ENCODE assay signal across 1 cellular context in genomic region chr4:108650212-108651067, GRCh38.
TF ChIP-seq lines count a peak whose summit lies in the region.

OSTC (plus strand) TSS chr4:108650599; CDS start chr4:108650656, 57 bp downstream.

TF ChIP-seq in HepG2, 621 proteins besides CTCF, POLR2A, EP300 and RAD21 (continued from another document and continues in another):
- TF ChIP-seq, protein P1, sequence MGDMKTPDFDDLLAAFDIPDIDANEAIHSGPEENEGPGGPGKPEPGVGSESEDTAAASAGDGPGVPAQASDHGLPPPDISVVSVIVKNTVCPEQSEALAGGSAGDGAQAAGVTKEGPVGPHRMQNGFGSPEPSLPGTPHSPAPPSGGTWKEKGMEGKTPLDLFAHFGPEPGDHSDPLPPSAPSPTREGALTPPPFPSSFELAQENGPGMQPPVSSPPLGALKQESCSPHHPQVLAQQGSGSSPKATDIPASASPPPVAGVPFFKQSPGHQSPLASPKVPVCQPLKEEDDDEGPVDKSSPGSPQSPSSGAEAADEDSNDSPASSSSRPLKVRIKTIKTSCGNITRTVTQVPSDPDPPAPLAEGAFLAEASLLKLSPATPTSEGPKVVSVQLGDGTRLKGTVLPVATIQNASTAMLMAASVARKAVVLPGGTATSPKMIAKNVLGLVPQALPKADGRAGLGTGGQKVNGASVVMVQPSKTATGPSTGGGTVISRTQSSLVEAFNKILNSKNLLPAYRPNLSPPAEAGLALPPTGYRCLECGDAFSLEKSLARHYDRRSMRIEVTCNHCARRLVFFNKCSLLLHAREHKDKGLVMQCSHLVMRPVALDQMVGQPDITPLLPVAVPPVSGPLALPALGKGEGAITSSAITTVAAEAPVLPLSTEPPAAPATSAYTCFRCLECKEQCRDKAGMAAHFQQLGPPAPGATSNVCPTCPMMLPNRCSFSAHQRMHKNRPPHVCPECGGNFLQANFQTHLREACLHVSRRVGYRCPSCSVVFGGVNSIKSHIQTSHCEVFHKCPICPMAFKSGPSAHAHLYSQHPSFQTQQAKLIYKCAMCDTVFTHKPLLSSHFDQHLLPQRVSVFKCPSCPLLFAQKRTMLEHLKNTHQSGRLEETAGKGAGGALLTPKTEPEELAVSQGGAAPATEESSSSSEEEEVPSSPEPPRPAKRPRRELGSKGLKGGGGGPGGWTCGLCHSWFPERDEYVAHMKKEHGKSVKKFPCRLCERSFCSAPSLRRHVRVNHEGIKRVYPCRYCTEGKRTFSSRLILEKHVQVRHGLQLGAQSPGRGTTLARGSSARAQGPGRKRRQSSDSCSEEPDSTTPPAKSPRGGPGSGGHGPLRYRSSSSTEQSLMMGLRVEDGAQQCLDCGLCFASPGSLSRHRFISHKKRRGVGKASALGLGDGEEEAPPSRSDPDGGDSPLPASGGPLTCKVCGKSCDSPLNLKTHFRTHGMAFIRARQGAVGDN (CRISPR knock-in tag; IDR thresholded peaks at IDR 0.05), result peak; percentile 81
- TF ChIP-seq ZNF615 (CRISPR knock-in tag; IDR thresholded peaks at IDR 0.05; ENCODE audit: borderline replicate concordance), result 0 out of 2 replicates have a peak, but pooled peaks have one; percentile 63
- no peak for TF ChIP-seq FOXA1 (IDR thresholded peaks at IDR 0.05)
- TF ChIP-seq FOXA1 (CRISPR knock-in tag; IDR thresholded peaks at IDR 0.05), result no peak
- no peak for TF ChIP-seq ZNF672 (CRISPR knock-in tag; IDR thresholded peaks at IDR 0.05)
- TF ChIP-seq ZNF646 (CRISPR knock-in tag; IDR thresholded peaks at IDR 0.05), result no peak
- no peak for TF ChIP-seq KLF13 (CRISPR knock-in tag; IDR thresholded peaks at IDR 0.05)
- TF ChIP-seq NR2F1 (CRISPR knock-in tag; IDR thresholded peaks at IDR 0.05), result 0 out of 4 replicates have a peak, but pooled peaks of 1 of the 2 experiments have one; percentile 45
- no peak for TF ChIP-seq ZNF333 (CRISPR knock-in tag; IDR thresholded peaks at IDR 0.05; ENCODE audit: borderline replicate concordance)
- TF ChIP-seq ZNF747 (CRISPR knock-in tag; IDR thresholded peaks at IDR 0.05; ENCODE audit: borderline replicate concordance), result 0 out of 2 replicates have a peak, but pooled peaks have one; percentile 73
- TF ChIP-seq, protein P2, sequence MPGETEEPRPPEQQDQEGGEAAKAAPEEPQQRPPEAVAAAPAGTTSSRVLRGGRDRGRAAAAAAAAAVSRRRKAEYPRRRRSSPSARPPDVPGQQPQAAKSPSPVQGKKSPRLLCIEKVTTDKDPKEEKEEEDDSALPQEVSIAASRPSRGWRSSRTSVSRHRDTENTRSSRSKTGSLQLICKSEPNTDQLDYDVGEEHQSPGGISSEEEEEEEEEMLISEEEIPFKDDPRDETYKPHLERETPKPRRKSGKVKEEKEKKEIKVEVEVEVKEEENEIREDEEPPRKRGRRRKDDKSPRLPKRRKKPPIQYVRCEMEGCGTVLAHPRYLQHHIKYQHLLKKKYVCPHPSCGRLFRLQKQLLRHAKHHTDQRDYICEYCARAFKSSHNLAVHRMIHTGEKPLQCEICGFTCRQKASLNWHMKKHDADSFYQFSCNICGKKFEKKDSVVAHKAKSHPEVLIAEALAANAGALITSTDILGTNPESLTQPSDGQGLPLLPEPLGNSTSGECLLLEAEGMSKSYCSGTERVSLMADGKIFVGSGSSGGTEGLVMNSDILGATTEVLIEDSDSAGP (CRISPR knock-in tag; IDR thresholded peaks at IDR 0.05; ENCODE audit: borderline replicate concordance), result peak; percentile 61; the same call in 1 of the 2 replicates
- peak; percentile 76 for TF ChIP-seq ZNF501 (CRISPR knock-in tag; IDR thresholded peaks at IDR 0.05)
- TF ChIP-seq PATZ1 (CRISPR knock-in tag; IDR thresholded peaks at IDR 0.05), result peak; percentile 15; the same call in 1 of the 2 replicates
- no peak for TF ChIP-seq ZNF780A (CRISPR knock-in tag; IDR thresholded peaks at IDR 0.05)
- no peak for TF ChIP-seq ZNF850 (CRISPR knock-in tag; conservative IDR thresholded peaks at IDR 0.05)
- no peak for TF ChIP-seq ZNF7 (CRISPR knock-in tag; IDR thresholded peaks at IDR 0.05)
- peak; percentile 23; the same call in 1 of the 2 replicates for TF ChIP-seq ZNF746 (CRISPR knock-in tag; IDR thresholded peaks at IDR 0.05)
- no peak for TF ChIP-seq ZKSCAN8 (CRISPR knock-in tag; IDR thresholded peaks at IDR 0.05; ENCODE audit: borderline replicate concordance)
- TF ChIP-seq SALL2 (CRISPR knock-in tag; IDR thresholded peaks at IDR 0.05), result peak; percentile 69; the same call in 1 of the 2 replicates
- TF ChIP-seq ZNF432 (CRISPR knock-in tag; IDR thresholded peaks at IDR 0.05; ENCODE audit: borderline replicate concordance), result no peak
- TF ChIP-seq CCDC6 (CRISPR knock-in tag; IDR thresholded peaks at IDR 0.05), result peak; percentile 77; the same call in 1 of the 2 replicates
- TF ChIP-seq NFE2L2 (IDR thresholded peaks at IDR 0.05; ENCODE audit: low read length), result no peak
- TF ChIP-seq FOXK1 (CRISPR knock-in tag; IDR thresholded peaks at IDR 0.05; ENCODE audit: borderline replicate concordance, low read depth), result peak; percentile 26
- 0 out of 2 replicates have a peak, but pooled peaks have one; percentile 69 for TF ChIP-seq ZNF772 (CRISPR knock-in tag; IDR thresholded peaks at IDR 0.05)
- TF ChIP-seq MTERF4 (CRISPR knock-in tag; IDR thresholded peaks at IDR 0.05), result 0 out of 2 replicates have a peak, but pooled peaks have one; percentile 48
- TF ChIP-seq IRF2 (CRISPR knock-in tag; IDR thresholded peaks at IDR 0.05), result peak; percentile 51; the same call in 1 of the 2 replicates
- peak; percentile 21 for TF ChIP-seq TBL1XR1 (IDR thresholded peaks at IDR 0.05; ENCODE audit: borderline replicate concordance, low read length, partially characterized antibody)
- TF ChIP-seq MED8 (CRISPR knock-in tag; IDR thresholded peaks at IDR 0.05; ENCODE audit: insufficient replicate concordance), result peak; percentile 67
- peak; percentile 10; the same call in 1 of the 2 replicates for TF ChIP-seq SP140L (CRISPR knock-in tag; IDR thresholded peaks at IDR 0.05; ENCODE audit: borderline replicate concordance)
- TF ChIP-seq, protein P3, sequence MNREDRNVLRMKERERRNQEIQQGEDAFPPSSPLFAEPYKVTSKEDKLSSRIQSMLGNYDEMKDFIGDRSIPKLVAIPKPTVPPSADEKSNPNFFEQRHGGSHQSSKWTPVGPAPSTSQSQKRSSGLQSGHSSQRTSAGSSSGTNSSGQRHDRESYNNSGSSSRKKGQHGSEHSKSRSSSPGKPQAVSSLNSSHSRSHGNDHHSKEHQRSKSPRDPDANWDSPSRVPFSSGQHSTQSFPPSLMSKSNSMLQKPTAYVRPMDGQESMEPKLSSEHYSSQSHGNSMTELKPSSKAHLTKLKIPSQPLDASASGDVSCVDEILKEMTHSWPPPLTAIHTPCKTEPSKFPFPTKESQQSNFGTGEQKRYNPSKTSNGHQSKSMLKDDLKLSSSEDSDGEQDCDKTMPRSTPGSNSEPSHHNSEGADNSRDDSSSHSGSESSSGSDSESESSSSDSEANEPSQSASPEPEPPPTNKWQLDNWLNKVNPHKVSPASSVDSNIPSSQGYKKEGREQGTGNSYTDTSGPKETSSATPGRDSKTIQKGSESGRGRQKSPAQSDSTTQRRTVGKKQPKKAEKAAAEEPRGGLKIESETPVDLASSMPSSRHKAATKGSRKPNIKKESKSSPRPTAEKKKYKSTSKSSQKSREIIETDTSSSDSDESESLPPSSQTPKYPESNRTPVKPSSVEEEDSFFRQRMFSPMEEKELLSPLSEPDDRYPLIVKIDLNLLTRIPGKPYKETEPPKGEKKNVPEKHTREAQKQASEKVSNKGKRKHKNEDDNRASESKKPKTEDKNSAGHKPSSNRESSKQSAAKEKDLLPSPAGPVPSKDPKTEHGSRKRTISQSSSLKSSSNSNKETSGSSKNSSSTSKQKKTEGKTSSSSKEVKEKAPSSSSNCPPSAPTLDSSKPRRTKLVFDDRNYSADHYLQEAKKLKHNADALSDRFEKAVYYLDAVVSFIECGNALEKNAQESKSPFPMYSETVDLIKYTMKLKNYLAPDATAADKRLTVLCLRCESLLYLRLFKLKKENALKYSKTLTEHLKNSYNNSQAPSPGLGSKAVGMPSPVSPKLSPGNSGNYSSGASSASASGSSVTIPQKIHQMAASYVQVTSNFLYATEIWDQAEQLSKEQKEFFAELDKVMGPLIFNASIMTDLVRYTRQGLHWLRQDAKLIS (CRISPR knock-in tag; IDR thresholded peaks at IDR 0.05), result no peak; the same call in 1 of the 2 replicates
- 0 out of 2 replicates have a peak, but pooled peaks have one; percentile 16 for TF ChIP-seq STAG1 (CRISPR knock-in tag; IDR thresholded peaks at IDR 0.05)
- TF ChIP-seq IRF1 (CRISPR knock-in tag; IDR thresholded peaks at IDR 0.05; ENCODE audit: low read depth), result no peak
- TF ChIP-seq SRF (IDR thresholded peaks at IDR 0.05; ENCODE audit: low read depth, low read length), result no peak
- TF ChIP-seq, protein P4, sequence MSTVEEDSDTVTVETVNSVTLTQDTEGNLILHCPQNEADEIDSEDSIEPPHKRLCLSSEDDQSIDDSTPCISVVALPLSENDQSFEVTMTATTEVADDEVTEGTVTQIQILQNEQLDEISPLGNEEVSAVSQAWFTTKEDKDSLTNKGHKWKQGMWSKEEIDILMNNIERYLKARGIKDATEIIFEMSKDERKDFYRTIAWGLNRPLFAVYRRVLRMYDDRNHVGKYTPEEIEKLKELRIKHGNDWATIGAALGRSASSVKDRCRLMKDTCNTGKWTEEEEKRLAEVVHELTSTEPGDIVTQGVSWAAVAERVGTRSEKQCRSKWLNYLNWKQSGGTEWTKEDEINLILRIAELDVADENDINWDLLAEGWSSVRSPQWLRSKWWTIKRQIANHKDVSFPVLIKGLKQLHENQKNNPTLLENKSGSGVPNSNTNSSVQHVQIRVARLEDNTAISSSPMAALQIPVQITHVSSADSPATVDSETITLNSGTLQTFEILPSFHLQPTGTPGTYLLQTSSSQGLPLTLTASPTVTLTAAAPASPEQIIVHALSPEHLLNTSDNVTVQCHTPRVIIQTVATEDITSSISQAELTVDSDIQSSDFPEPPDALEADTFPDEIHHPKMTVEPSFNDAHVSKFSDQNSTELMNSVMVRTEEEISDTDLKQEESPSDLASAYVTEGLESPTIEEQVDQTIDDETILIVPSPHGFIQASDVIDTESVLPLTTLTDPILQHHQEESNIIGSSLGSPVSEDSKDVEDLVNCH (CRISPR knock-in tag; IDR thresholded peaks at IDR 0.05), result no peak
